Comparison of ENCODE assay signal across 15 cellular contexts in the genomic region with DNA sequence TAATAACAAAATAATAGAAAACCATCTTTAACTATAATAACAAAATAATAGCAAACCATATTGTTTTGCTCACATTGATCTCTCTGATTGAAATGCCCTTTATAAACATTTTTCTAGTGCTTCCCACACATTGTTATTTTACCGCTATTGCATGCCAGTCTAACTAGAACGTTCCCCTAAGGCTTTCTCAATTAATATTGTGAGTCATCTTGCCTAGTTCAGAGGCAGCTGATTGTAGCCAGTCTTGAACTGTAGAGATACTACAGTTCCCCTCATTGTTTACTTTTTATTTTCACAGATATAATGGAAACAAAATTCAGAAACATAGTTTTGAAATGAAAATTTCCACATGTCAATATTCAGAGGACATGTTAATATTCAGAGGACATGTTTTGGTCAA.
DNase-seq lines count a peak whose midpoint lies in the region; ATAC-seq, FAIRE-seq and TF ChIP-seq lines count a peak whose summit lies in the region.
"Had no signal": no experiment of that assay in that cellular context is flagged by ENCODE, and none has a peak within 500 bp of the region (broad histone marks: within the 10 kb centered on the region; RNA-seq: fewer than 3 reads in every experiment).

No MANE protein-coding gene starts in this region.

- no peak for TF ChIP-seq CTCF in A673 (conservative IDR thresholded peaks at IDR 0.05; ENCODE audit: low read depth, low read length)
- TF ChIP-seq CTCF in HCT116 (IDR thresholded peaks at IDR 0.05 in 2 of 3, conservative IDR thresholded peaks at IDR 0.05 in 1 of 3; ENCODE audit: borderline replicate concordance in 1 of 3, insufficient read depth in 1 of 3, low read depth in 2 of 3, low read length in 2 of 3) = no peak
- TF ChIP-seq CTCF in foreskin keratinocyte (conservative IDR thresholded peaks at IDR 0.05) = no peak
- TF ChIP-seq CTCF in HepG2 (CRISPR knock-in tag; IDR thresholded peaks at IDR 0.05) = no peak

- no peaks in the 10 kb centered on the region for H3K9me2 ChIP-seq in HCT116 (ENCODE audit: insufficient read depth)

- H3K79me2 ChIP-seq in HCT116 (ENCODE audit: insufficient read depth, low read length) (no peaks in the 10 kb centered on the region), HepG2 (ENCODE audit: insufficient read depth, low read length) (no peaks in the 10 kb centered on the region)

- in situ Hi-C loops in HepG2 (cut with HindIII; ENCODE audit: extremely low pct_ligation_motif_present, low pct_unique_long_range_greater_than_20kb) = no loop called here

- CTCF ChIA-PET in A673 (lab: Charles Lee) (interaction anchor here (0.6 to 0.7 kb wide), 2 partner anchors 358 to 510 kb away, joined by 3 to 8 read pairs; no protein-coding TSS in a partner anchor), HCT116 (lab: Charles Lee) (interaction anchor here (3.3 kb wide), 1 partner anchor 359 kb away, joined by 21 read pairs; no protein-coding TSS in a partner anchor), HepG2 (lab: Yijun Ruan, JAX; ENCODE audit: low intra/inter-chr PET ratio, low total read pairs) (no interaction called here)

- no peak for ATAC-seq in HCT116
- peak; percentile 64 for ATAC-seq in foreskin keratinocyte
- no peak for ATAC-seq in HG03521 (IDR thresholded peaks at IDR 0.05; ENCODE audit: unreplicated experiment)
- ATAC-seq in HepG2 = no peak

- RAD21 ChIA-PET in HCT116 (lab: Charles Lee; ENCODE audit: low non-redundant PET in 1 of 2, low total read pairs in 2 of 2, uncharacterized antibody in 2 of 2, unreplicated experiment in 2 of 2) = no interaction called here

- TF ChIP-seq POLR2A in HCT116 (IDR thresholded peaks at IDR 0.05; ENCODE audit: borderline replicate concordance, extremely low read depth, insufficient read depth, insufficient read length) (no peak), HepG2 (IDR thresholded peaks at IDR 0.05; ENCODE audit: insufficient read depth in 1 of 2, low read depth in 2 of 2, low read length in 2 of 2) (no peak)

- 0% methylated on average over 2 of the region's 2 CpGs for WGBS in HepG2 (ENCODE audit: low lambda C conversion rate)

- intact Hi-C loops in A673 (cut with micrococcal nuclease; ENCODE audit: unreplicated experiment) (loop anchor here (5.0 kb wide), 2 partner anchors 512 to 582 kb away; no protein-coding TSS in a partner anchor), HCT116 (cut with micrococcal nuclease) (loop anchor here (5.0 kb wide), 2 partner anchors 512 to 582 kb away; no protein-coding TSS in a partner anchor), HepG2 (cut with micrococcal nuclease; ENCODE audit: unreplicated experiment) (no loop called here)

- no peaks in the 10 kb centered on the region for H3K9me3 ChIP-seq in A673 (ENCODE audit: low read depth, low read length, poor library complexity, severe bottlenecking)
- H3K9me3 ChIP-seq in HCT116 (ENCODE audit: control insufficient read depth in 1 of 2, insufficient read depth in 1 of 2, low read depth in 1 of 2, low read length in 2 of 2) = no peaks in the 10 kb centered on the region
- peaks cover 74% of the 10 kb centered on the region for H3K9me3 ChIP-seq in HepG2 (ENCODE audit: low read length)

- POLR2A ChIA-PET in A673 (lab: Charles Lee; ENCODE audit: low non-redundant PET) = no interaction called here
- POLR2A ChIA-PET in HCT116 (lab: Charles Lee) = interaction anchor here (1.1 kb wide), 1 partner anchor 359 kb away, joined by 4 read pairs; no protein-coding TSS in a partner anchor
- POLR2A ChIA-PET in HepG2 (lab: Yijun Ruan, JAX) = no interaction called here

- DNase-seq in A673 (ENCODE audit: low spot score) (peak; percentile 29), HCT116 (ENCODE audit: low read depth, low spot score) (no peak), amniotic epithelial cell (ENCODE audit: low read depth) (peak; percentile 78), foreskin keratinocyte (peak; percentile 35 to 67), HepG2 (ENCODE audit: low spot score) (no peak)
- no peak for DNase-seq in activated CD8-positive, alpha-beta memory T cell treated with anti-CD3 and anti-CD28 coated beads, Interleukin-2, amount 50 U/mL, for 48 hours
- no peak for DNase-seq in effector CD4-positive, alpha-beta T cell
- DNase-seq: activated CD4-positive, CD25-positive, alpha-beta regulatory T cell treated with anti-CD3 and anti-CD28 coated beads, Interleukin-2, amount 50 U/mL, for 72 hours; NCI-H1436 treated with DMSO at 0.1 percent for 48 hours; PC-9; stimulated activated naive CD4-positive, alpha-beta T cell treated with Interleukin-2 at 50 U/mL for 16 hours; T-helper 2 cell had no signal

- H3K27me3 ChIP-seq in A673 (replicated peaks; ENCODE audit: insufficient read depth, low read depth, low read length, poor library complexity) (no peaks in the 10 kb centered on the region), HCT116 (ENCODE audit: insufficient read depth, low read length) (no peaks in the 10 kb centered on the region), foreskin keratinocyte (no peaks in the 10 kb centered on the region), HepG2 (ENCODE audit: control insufficient read depth in 1 of 2, insufficient read depth in 2 of 2, low read length in 2 of 2) (no peaks in the 10 kb centered on the region)
- H3K27me3 ChIP-seq: neural progenitor cell had no signal

- H3K4me1 ChIP-seq in A673 (ENCODE audit: insufficient read depth, low read length, poor library complexity, severe bottlenecking) (peaks cover under 1% of the 10 kb centered on the region), HCT116 (ENCODE audit: control insufficient read depth in 1 of 2, insufficient read depth in 2 of 2, low read length in 2 of 2) (peaks cover 1 to 5% of the 10 kb centered on the region in 2 experiments; a peak in 3 of 4 replicates), foreskin keratinocyte (no peaks in the 10 kb centered on the region), HepG2 (ENCODE audit: insufficient read depth, low read length) (no peaks in the 10 kb centered on the region)
- H3K4me1 ChIP-seq: neural progenitor cell had no signal

- H3K27ac ChIP-seq in A673 (ENCODE audit: low read depth, low read length, poor library complexity, severe bottlenecking) (no peak overlapping the region), HCT116 (ENCODE audit: low read depth, low read length) (no peak overlapping the region), foreskin keratinocyte (no peak overlapping the region), HepG2 (ENCODE audit: extremely low read length, insufficient read depth, low read length) (no peak overlapping the region)
- H3K27ac ChIP-seq: neural progenitor cell, PC-9 had no signal

- no peak for TF ChIP-seq RAD21 in HCT116 (IDR thresholded peaks at IDR 0.05; ENCODE audit: low read depth)
- no peak for TF ChIP-seq RAD21 in HepG2 (CRISPR knock-in tag; IDR thresholded peaks at IDR 0.05)

- no peaks in the 10 kb centered on the region for H3K36me3 ChIP-seq in A673 (ENCODE audit: insufficient read depth, low read length, poor library complexity, severe bottlenecking)
- no peaks in the 10 kb centered on the region for H3K36me3 ChIP-seq in HCT116 (ENCODE audit: control insufficient read depth in 1 of 2, insufficient read depth in 2 of 2, low read length in 2 of 2)
- H3K36me3 ChIP-seq in HepG2 (replicated peaks in 1 of 2; ENCODE audit: control insufficient read depth in 1 of 2, insufficient read depth in 2 of 2, low read length in 2 of 2) = no peaks in the 10 kb centered on the region
- H3K36me3 ChIP-seq: neural progenitor cell had no signal

- H3K4me2 ChIP-seq in HCT116 (ENCODE audit: low read length) (no peak overlapping the region), HepG2 (ENCODE audit: low read depth, low read length) (no peak overlapping the region)
- H3K4me2 ChIP-seq: neural progenitor cell, PC-9 had no signal

- H3K4me3 ChIP-seq in A673 (ENCODE audit: low read depth, low read length, poor library complexity, severe bottlenecking) = no peak overlapping the region
- no peak overlapping the region for H3K4me3 ChIP-seq in HCT116 (replicated peaks in 1 of 2; ENCODE audit: low read depth in 1 of 2, low read length in 2 of 2)
- H3K4me3 ChIP-seq in HepG2 (replicated peaks in 1 of 3; ENCODE audit: insufficient read depth in 1 of 3, low read depth in 2 of 3, low read length in 3 of 3) = no peak overlapping the region
- H3K4me3 ChIP-seq: neural progenitor cell, PC-9 had no signal

- no peaks in the 10 kb centered on the region for H4K20me1 ChIP-seq in HCT116 (ENCODE audit: insufficient read depth)
- no peaks in the 10 kb centered on the region for H4K20me1 ChIP-seq in HepG2 (ENCODE audit: insufficient read depth, low read length)

- TF ChIP-seq EP300 in HepG2 (IDR thresholded peaks at IDR 0.05; ENCODE audit: low read depth in 2 of 2, low read length in 2 of 2) (no peak), HepG2 (CRISPR knock-in tag; IDR thresholded peaks at IDR 0.05; ENCODE audit: borderline replicate concordance) (no peak)

- FAIRE-seq in HepG2 (lab: Jason Lieb, UNC) = no peak
- FAIRE-seq: urothelium cell line had no signal

- BruUV-seq in A673 (replicated peaks; lab: Mats Ljungman, UMichigan) (no TSS peak), HCT116 (replicated peaks; lab: Mats Ljungman, UMichigan) (no TSS peak), HepG2 (replicated peaks; lab: Mats Ljungman, UMichigan) (no TSS peak)

- no peak overlapping the region for H2AFZ ChIP-seq in HCT116 (ENCODE audit: low read depth, low read length, poor library complexity, severe bottlenecking)
- no peak overlapping the region for H2AFZ ChIP-seq in HepG2 (ENCODE audit: low read length)
- H2AFZ ChIP-seq: neural progenitor cell, PC-9 had no signal

- no peak overlapping the region for H3K9ac ChIP-seq in HCT116 (ENCODE audit: low read length)
- H3K9ac ChIP-seq in HepG2 (ENCODE audit: insufficient read depth, low read depth, low read length) = no peak overlapping the region
- H3K9ac ChIP-seq: neural progenitor cell had no signal

TF ChIP-seq in HCT116, 20 proteins besides CTCF, POLR2A, EP300 and RAD21:
- TF ChIP-seq CEBPB (IDR thresholded peaks at IDR 0.05; ENCODE audit: low read depth) (no peak), EZH2phosphoT487 (IDR thresholded peaks at IDR 0.05; ENCODE audit: borderline replicate concordance) (no peak), FOSL1 (IDR thresholded peaks at IDR 0.05; ENCODE audit: low read depth) (0 out of 2 replicates have a peak, but pooled peaks have one; percentile 8), SP1 (IDR thresholded peaks at IDR 0.05; ENCODE audit: low read depth) (no peak)
- TF ChIP-seq, protein P1, sequence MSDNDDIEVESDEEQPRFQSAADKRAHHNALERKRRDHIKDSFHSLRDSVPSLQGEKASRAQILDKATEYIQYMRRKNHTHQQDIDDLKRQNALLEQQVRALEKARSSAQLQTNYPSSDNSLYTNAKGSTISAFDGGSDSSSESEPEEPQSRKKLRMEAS (IDR thresholded peaks at IDR 0.05) = no peak

TF ChIP-seq in HepG2, 621 proteins besides CTCF, POLR2A, EP300 and RAD21 (continues in another document):
- TF ChIP-seq ELF4 (CRISPR knock-in tag; IDR thresholded peaks at IDR 0.05; ENCODE audit: borderline replicate concordance) = no peak
- TF ChIP-seq NFE2L1 (CRISPR knock-in tag; IDR thresholded peaks at IDR 0.05; ENCODE audit: borderline replicate concordance) = no peak
- no peak for TF ChIP-seq ZNF468 (CRISPR knock-in tag; IDR thresholded peaks at IDR 0.05)
- TF ChIP-seq ZBTB3 (CRISPR knock-in tag; IDR thresholded peaks at IDR 0.05; ENCODE audit: borderline replicate concordance, low read depth) = no peak
- TF ChIP-seq POGZ (CRISPR knock-in tag; IDR thresholded peaks at IDR 0.05) = no peak
- no peak for TF ChIP-seq ZNF317 (CRISPR knock-in tag; IDR thresholded peaks at IDR 0.05)
- no peak for TF ChIP-seq ZNF431 (CRISPR knock-in tag; IDR thresholded peaks at IDR 0.05; ENCODE audit: borderline replicate concordance, low read depth)

Comparison
In these comparisons a context has a peak if more than half of its experiments do, and no peak if none do; other contexts are left out.
1. DNase-seq: peak in A673 (single experiment), amniotic epithelial cell (single experiment) and foreskin keratinocyte (2 of 2); none in HCT116 (single experiment), activated CD8-positive, alpha-beta memory T cell treated with anti-CD3 and anti-CD28 coated beads, Interleukin-2, amount 50 U/mL, for 48 hours (single experiment), effector CD4-positive, alpha-beta T cell (single experiment) and HepG2 (single experiment).